5 cellular contexts compared by ENCODE assay signal in the genomic region with DNA sequence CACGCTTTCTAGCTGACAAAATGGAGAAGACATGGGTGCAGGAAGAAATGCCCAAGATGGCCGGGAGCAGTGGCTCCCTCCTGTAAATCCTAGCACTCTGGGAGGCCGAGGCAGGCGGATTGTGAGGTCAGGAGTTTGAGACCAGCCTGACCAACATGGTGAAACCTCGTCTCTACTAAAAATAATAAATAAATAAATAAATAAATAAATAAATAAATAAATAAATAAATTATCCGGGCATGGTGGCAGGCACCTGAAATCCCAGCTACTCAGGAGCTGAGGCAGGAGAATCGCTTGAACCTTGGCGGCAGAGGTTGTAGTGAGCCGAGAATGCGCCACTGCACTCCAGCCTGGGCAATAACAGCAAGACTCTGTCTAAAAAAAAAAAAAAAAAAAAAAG. TPM values are rescaled to one million over a fixed set of nuclear protein-coding genes. Genes with fewer than 3 reads are reported as not detected.
"Had no signal": no experiment of that assay in that cellular context is flagged by ENCODE, and none has a peak within 500 bp of the region (broad histone marks: within the 10 kb centered on the region; RNA-seq: fewer than 3 reads in every experiment).

No MANE protein-coding gene starts in this region.

RNA-seq across cellular contexts. Expression of a gene that starts 5.9 kb away (rescaled TPM):
- total RNA-seq: GM23248, H4, H9, HFFc6 had no signal
- polyA plus RNA-seq: GM23248, GM23338 had no signal
